In genomic region chr6:132465530-132466485, GRCh38 we compare ENCODE assay signal across 11 cellular contexts. TPM values are rescaled to one million over a fixed set of nuclear protein-coding genes. Genes with fewer than 3 reads are reported as not detected.
DNase-seq lines count a peak whose midpoint lies in the region; ATAC-seq and TF ChIP-seq lines count a peak whose summit lies in the region.
"Had no signal": no experiment of that assay in that cellular context is flagged by ENCODE, and none has a peak within 500 bp of the region (broad histone marks: within the 10 kb centered on the region; RNA-seq: fewer than 3 reads in every experiment).

No MANE protein-coding gene starts in this region.

- H3K36me3 ChIP-seq in psoas muscle (ENCODE audit: insufficient read depth in 1 of 2, low read depth in 1 of 2): peaks cover 10 to 98% of the 10 kb centered on the region in 2 donors

- H3K9me3 ChIP-seq in psoas muscle: no peaks in the 10 kb centered on the region
- H3K9me3 ChIP-seq: HAP-1, MG63 had no signal

- 72 to 74% (median 72%) methylated on average over 5 of the region's 5 CpGs for whole genome bisulfite sequencing in psoas muscle, 3 donors

- DNase-seq in activated T-cell treated with anti-CD3 and anti-CD28 coated beads, Interleukin-2, amount 50 U/mL, for 72 hours: no peak
- no peak for DNase-seq in activated T-cell treated with anti-CD3 and anti-CD28 coated beads, Interleukin-2, amount 50 U/mL, for 48 hours
- DNase-seq in stimulated activated effector memory CD8-positive, alpha-beta T cell treated with anti-CD3 and anti-CD28 coated beads, Interleukin-12 subunit alpha, Interleukin-12 subunit beta, amount 100 ng/mL, for 72 hours (ENCODE audit: low spot score in 2 of 2): no peak
- DNase-seq in psoas muscle (no peak), GM19240 (ENCODE audit: insufficient read length, low spot score) (no peak), LoVo (ENCODE audit: low spot score) (no peak)
- DNase-seq: WERI-Rb-1 had no signal

- ATAC-seq in activated T-cell treated with anti-CD3 and anti-CD28 coated beads, Interleukin-2, amount 50 U/mL, for 72 hours (replicated peaks in 1 of 2): peak; percentile 39 to 41
- ATAC-seq in HG02610 (IDR thresholded peaks at IDR 0.05; ENCODE audit: unreplicated experiment) (peak; percentile 89), HG03558 (IDR thresholded peaks at IDR 0.05; ENCODE audit: extremely low read depth, unreplicated experiment) (peak; percentile 84), psoas muscle (no peak)
- peak; percentile 39 for ATAC-seq in stimulated activated effector memory CD8-positive, alpha-beta T cell treated with anti-CD3 and anti-CD28 coated beads, Interleukin-12 subunit alpha, Interleukin-12 subunit beta, amount 100 ng/mL, for 72 hours

- H3K27me3 Mint-ChIP-seq in activated T-cell treated with anti-CD3 and anti-CD28 coated beads, Interleukin-2, amount 50 U/mL, for 72 hours (ENCODE audit: low read depth): no peaks in the 10 kb centered on the region

- no peaks in the 10 kb centered on the region for H3K4me1 ChIP-seq in psoas muscle
- H3K4me1 ChIP-seq: HAP-1 had no signal

- no peak overlapping the region for H3K4me3 Mint-ChIP-seq in activated T-cell treated with anti-CD3 and anti-CD28 coated beads, Interleukin-2, amount 50 U/mL, for 72 hours
- no peak overlapping the region for H3K4me3 Mint-ChIP-seq in stimulated activated effector memory CD8-positive, alpha-beta T cell treated with anti-CD3 and anti-CD28 coated beads, Interleukin-12 subunit alpha, Interleukin-12 subunit beta, amount 100 ng/mL, for 72 hours

- peaks cover 0 to 3% of the 10 kb centered on the region in 2 donors for H3K36me3 Mint-ChIP-seq in activated T-cell treated with anti-CD3 and anti-CD28 coated beads, Interleukin-2, amount 50 U/mL, for 72 hours (ENCODE audit: insufficient read depth in 2 of 2)
- peaks cover 51% of the 10 kb centered on the region for H3K36me3 Mint-ChIP-seq in stimulated activated effector memory CD8-positive, alpha-beta T cell treated with anti-CD3 and anti-CD28 coated beads, Interleukin-12 subunit alpha, Interleukin-12 subunit beta, amount 100 ng/mL, for 72 hours

- no peak overlapping the region for H3K27ac Mint-ChIP-seq in activated T-cell treated with anti-CD3 and anti-CD28 coated beads, Interleukin-2, amount 50 U/mL, for 72 hours
- no peak overlapping the region for H3K27ac Mint-ChIP-seq in stimulated activated effector memory CD8-positive, alpha-beta T cell treated with anti-CD3 and anti-CD28 coated beads, Interleukin-12 subunit alpha, Interleukin-12 subunit beta, amount 100 ng/mL, for 72 hours

- TF ChIP-seq CTCF in psoas muscle (IDR thresholded peaks at IDR 0.05): no peak

- no peaks in the 10 kb centered on the region for H3K4me1 Mint-ChIP-seq in activated T-cell treated with anti-CD3 and anti-CD28 coated beads, Interleukin-2, amount 50 U/mL, for 72 hours (ENCODE audit: low read depth)
- H3K4me1 Mint-ChIP-seq in stimulated activated effector memory CD8-positive, alpha-beta T cell treated with anti-CD3 and anti-CD28 coated beads, Interleukin-12 subunit alpha, Interleukin-12 subunit beta, amount 100 ng/mL, for 72 hours: no peaks in the 10 kb centered on the region

- no peaks in the 10 kb centered on the region for H3K9me3 Mint-ChIP-seq in activated T-cell treated with anti-CD3 and anti-CD28 coated beads, Interleukin-2, amount 50 U/mL, for 72 hours
- H3K9me3 Mint-ChIP-seq in stimulated activated effector memory CD8-positive, alpha-beta T cell treated with anti-CD3 and anti-CD28 coated beads, Interleukin-12 subunit alpha, Interleukin-12 subunit beta, amount 100 ng/mL, for 72 hours: no peaks in the 10 kb centered on the region

- no peak overlapping the region for H3K27ac ChIP-seq in psoas muscle
- H3K27ac ChIP-seq: WERI-Rb-1 had no signal

- H3K4me3 ChIP-seq in psoas muscle: no peak overlapping the region
- H3K4me3 ChIP-seq: HAP-1, MG63 had no signal

- intact Hi-C loops in psoas muscle (cut with DNase I): no loop called here

- no peaks in the 10 kb centered on the region for H3K27me3 ChIP-seq in psoas muscle (ENCODE audit: insufficient read depth in 3 of 3, low read length in 2 of 3)
- H3K27me3 ChIP-seq: MG63 had no signal

RNA-seq across cellular contexts. Expression of gene STX7, which starts 47.1 kb away (rescaled TPM):
- 10 to 100 TPM; 10.6 to 15.3 TPM for total RNA-seq in activated T-cell treated with anti-CD3 and anti-CD28 coated beads, Interleukin-2, amount 50 U/mL, for 72 hours
- total RNA-seq in psoas muscle: 10 to 100 TPM; 23.6 to 38.1 (median 29.7) TPM
- polyA plus RNA-seq in psoas muscle: 10 to 100 TPM; 12.6 to 26.7 (median 14.1) TPM

Comparison
In these comparisons a context has a peak if more than half of its experiments do, and no peak if none do; other contexts are left out.
1. ATAC-seq: peak in activated T-cell treated with anti-CD3 and anti-CD28 coated beads, Interleukin-2, amount 50 U/mL, for 72 hours (2 of 2), HG02610 (single experiment), HG03558 (single experiment) and stimulated activated effector memory CD8-positive, alpha-beta T cell treated with anti-CD3 and anti-CD28 coated beads, Interleukin-12 subunit alpha, Interleukin-12 subunit beta, amount 100 ng/mL, for 72 hours (single experiment); none in psoas muscle (0 of 4).